Comparison of ENCODE assay signal across 8 cellular contexts in the genomic region with DNA sequence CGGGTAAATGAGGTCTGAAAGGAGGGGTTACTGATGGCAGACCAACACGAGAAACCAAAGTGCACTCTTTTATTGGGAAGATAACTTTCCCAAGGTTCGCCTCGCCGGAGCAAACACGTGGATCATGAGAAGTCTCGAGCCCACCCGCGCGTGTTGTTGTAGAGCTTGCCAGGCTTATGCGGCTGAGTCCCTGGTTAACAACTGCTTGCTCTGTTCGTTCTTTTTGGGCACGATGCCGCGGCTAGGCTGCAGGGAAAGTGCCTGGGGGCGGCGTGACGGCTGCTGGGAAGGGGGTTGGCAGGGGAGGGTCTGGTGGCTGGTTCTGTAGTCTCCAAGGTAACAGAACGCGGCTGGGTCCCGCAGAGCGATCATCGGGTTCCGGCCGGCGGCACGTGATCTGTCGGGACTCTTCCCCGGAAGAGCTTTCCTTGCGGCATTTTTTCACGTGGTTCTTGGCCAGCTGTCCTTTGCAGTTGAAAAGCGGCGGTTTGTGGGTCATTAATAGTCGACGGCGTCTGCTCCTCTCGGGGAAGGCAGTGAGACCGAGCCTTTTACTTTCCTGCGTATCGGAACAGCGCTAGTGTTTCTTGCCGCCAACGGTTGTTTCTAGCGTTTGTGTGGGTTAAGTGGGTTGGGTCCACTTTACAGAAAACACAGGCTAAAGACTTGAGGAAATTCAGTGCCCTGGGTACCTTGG. TPM values are rescaled to one million over a fixed set of nuclear protein-coding genes. Genes with fewer than 3 reads are reported as not detected.
A peak's percentile ranks its signal among the peaks of the same experiment; 100 is the strongest.
DNase-seq lines count a peak whose midpoint lies in the region; ATAC-seq and FAIRE-seq lines count a peak whose summit lies in the region.

No MANE protein-coding gene starts in this region.

- ATAC-seq in GM18502 (IDR thresholded peaks at IDR 0.05; ENCODE audit: poor library complexity, unreplicated experiment), result no peak

- peaks cover 26% of the 10 kb centered on the region for H3K27me3 Mint-ChIP-seq in activated T-helper 1 cell treated with anti-CD3 and anti-CD28 coated beads, Interleukin-12 subunit alpha, Interleukin-12 subunit beta, Interleukin-2, Interleukin-4 antibody, amounts not matched to agents 30 ng/mL and 10 ng/mL and 1 ng/mL, durations not matched to agents 14 hours and 24 hours and 36 hours (ENCODE audit: insufficient read depth)

- H3K9me3 ChIP-seq in HUES48 (ENCODE audit: control insufficient read depth, insufficient read depth, low read length), result no peaks in the 10 kb centered on the region

- FAIRE-seq in GM18507 (lab: Jason Lieb, UNC) (peak; percentile 91), RCC 7860 (lab: Jason Lieb, UNC) (no peak)

- H3K27ac Mint-ChIP-seq in activated T-helper 1 cell treated with anti-CD3 and anti-CD28 coated beads, Interleukin-12 subunit alpha, Interleukin-12 subunit beta, Interleukin-2, Interleukin-4 antibody, amounts not matched to agents 30 ng/mL and 10 ng/mL and 1 ng/mL, durations not matched to agents 14 hours and 24 hours and 36 hours, result peak overlapping the region; percentile 91

- H3K27ac ChIP-seq in HUES48 (ENCODE audit: low read depth, low read length), result peak overlapping the region; percentile 63

- H3K27me3 ChIP-seq in HUES48 (ENCODE audit: control insufficient read depth, insufficient read depth, low read length), result peaks cover 22% of the 10 kb centered on the region

- H3K36me3 ChIP-seq in HUES48 (ENCODE audit: control insufficient read depth, insufficient read depth, low read length), result no peaks in the 10 kb centered on the region

- H3K4me3 Mint-ChIP-seq in activated T-helper 1 cell treated with anti-CD3 and anti-CD28 coated beads, Interleukin-12 subunit alpha, Interleukin-12 subunit beta, Interleukin-2, Interleukin-4 antibody, amounts not matched to agents 30 ng/mL and 10 ng/mL and 1 ng/mL, durations not matched to agents 14 hours and 24 hours and 36 hours, result peak overlapping the region; percentile 90

- peaks cover 15% of the 10 kb centered on the region for H3K4me1 ChIP-seq in HUES48 (ENCODE audit: control insufficient read depth, insufficient read depth, low read length)

- peak overlapping the region; percentile 81 for H3K4me3 ChIP-seq in HUES48 (ENCODE audit: low read depth, low read length)

- DNase-seq in GM18507 (ENCODE audit: extremely low spot score, insufficient read length, low read depth) (peak; percentile 32), RCC 7860 (ENCODE audit: low spot score) (peak; percentile 54), fibroblast of gingiva (ENCODE audit: low read depth) (peak; percentile 65), myocyte (ENCODE audit: low read depth) (peak; percentile 92)
- peak; percentile 55 for DNase-seq in activated T-helper 1 cell treated with anti-CD3 and anti-CD28 coated beads, Interleukin-12 subunit alpha, Interleukin-12 subunit beta, Interleukin-2, Interleukin-4 antibody, amounts not matched to agents 30 ng/mL and 10 ng/mL and 1 ng/mL, durations not matched to agents 14 hours and 24 hours and 36 hours (ENCODE audit: low spot score)
- DNase-seq in stimulated activated CD8-positive, alpha-beta memory T cell treated with anti-CD3 and anti-CD28 coated beads, Interleukin-7, amount 100 ng/mL, for 1 hour (ENCODE audit: low read depth in 2 of 2), result peak; percentile 43 to 46

- H3K9me3 Mint-ChIP-seq in activated T-helper 1 cell treated with anti-CD3 and anti-CD28 coated beads, Interleukin-12 subunit alpha, Interleukin-12 subunit beta, Interleukin-2, Interleukin-4 antibody, amounts not matched to agents 30 ng/mL and 10 ng/mL and 1 ng/mL, durations not matched to agents 14 hours and 24 hours and 36 hours, result peaks cover 8% of the 10 kb centered on the region

- peak overlapping the region; percentile 76; the same call in 1 of the 2 replicates for H3K9ac ChIP-seq in HUES48 (ENCODE audit: low read depth, low read length)

- H3K36me3 Mint-ChIP-seq in activated T-helper 1 cell treated with anti-CD3 and anti-CD28 coated beads, Interleukin-12 subunit alpha, Interleukin-12 subunit beta, Interleukin-2, Interleukin-4 antibody, amounts not matched to agents 30 ng/mL and 10 ng/mL and 1 ng/mL, durations not matched to agents 14 hours and 24 hours and 36 hours (ENCODE audit: low read depth), result peaks cover 6% of the 10 kb centered on the region

- intact Hi-C loops in activated T-helper 1 cell treated with anti-CD3 and anti-CD28 coated beads, Interleukin-12 subunit alpha, Interleukin-12 subunit beta, Interleukin-2, Interleukin-4 antibody, amounts not matched to agents 30 ng/mL and 10 ng/mL and 1 ng/mL, durations not matched to agents 14 hours and 24 hours and 36 hours (cut with micrococcal nuclease), result loop anchor here (1.0 to 10.0 kb wide), 7 partner anchors 30 to 1673 kb away; a partner anchor contains a TSS

- peaks cover 41% of the 10 kb centered on the region for H3K4me1 Mint-ChIP-seq in activated T-helper 1 cell treated with anti-CD3 and anti-CD28 coated beads, Interleukin-12 subunit alpha, Interleukin-12 subunit beta, Interleukin-2, Interleukin-4 antibody, amounts not matched to agents 30 ng/mL and 10 ng/mL and 1 ng/mL, durations not matched to agents 14 hours and 24 hours and 36 hours (ENCODE audit: low read depth)

RNA-seq across cellular contexts. Expression of a gene that starts 1.5 kb away (rescaled TPM):
- total RNA-seq in activated T-helper 1 cell treated with anti-CD3 and anti-CD28 coated beads, Interleukin-12 subunit alpha, Interleukin-12 subunit beta, Interleukin-2, Interleukin-4 antibody, amounts not matched to agents 30 ng/mL and 10 ng/mL and 1 ng/mL, durations not matched to agents 14 hours and 24 hours and 36 hours, result 37.5 and 38.8 TPM in 2 replicates
- 21.4 and 27.5 TPM in 2 replicates for total RNA-seq in myocyte
- 4.0 TPM for polyA plus RNA-seq in myocyte (2012)

Comparison
In these comparisons a context has a peak if more than half of its experiments do, and no peak if none do; other contexts are left out.
1. DNase-seq: peak in every context shown above with its lines; median percentile 92 in myocyte; 65 in fibroblast of gingiva; 55 in activated T-helper 1 cell treated with anti-CD3 and anti-CD28 coated beads, Interleukin-12 subunit alpha, Interleukin-12 subunit beta, Interleukin-2, Interleukin-4 antibody, amounts not matched to agents 30 ng/mL and 10 ng/mL and 1 ng/mL, durations not matched to agents 14 hours and 24 hours and 36 hours; 54 in RCC 7860; 44 in stimulated activated CD8-positive, alpha-beta memory T cell treated with anti-CD3 and anti-CD28 coated beads, Interleukin-7, amount 100 ng/mL, for 1 hour; 32 in GM18507.